1 cellular context compared by ENCODE assay signal in the genomic region with DNA sequence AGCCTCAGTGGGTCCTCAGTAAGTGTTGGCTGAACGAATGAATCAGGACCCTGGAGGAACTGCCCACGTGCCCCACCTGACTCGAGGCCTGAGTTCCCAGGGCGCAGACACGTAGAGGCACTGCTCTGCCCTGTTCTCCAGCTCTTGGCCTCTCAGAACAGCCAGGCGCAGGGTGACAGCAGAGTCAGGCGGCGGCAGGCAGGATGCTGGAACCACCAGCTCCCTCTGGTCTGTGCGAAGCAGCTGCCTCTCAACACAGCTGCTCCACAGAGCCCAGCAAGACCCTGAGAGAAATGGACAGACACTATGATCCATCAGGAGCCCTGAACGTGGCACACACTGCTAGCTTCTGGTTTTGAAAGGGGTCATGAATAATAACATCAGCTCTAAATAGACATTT.
TF ChIP-seq lines count a peak whose summit lies in the region.

No MANE protein-coding gene starts in this region.

TF ChIP-seq in HepG2, 621 proteins besides CTCF, POLR2A, EP300 and RAD21 (continued from another document):
- TF ChIP-seq, protein P1, sequence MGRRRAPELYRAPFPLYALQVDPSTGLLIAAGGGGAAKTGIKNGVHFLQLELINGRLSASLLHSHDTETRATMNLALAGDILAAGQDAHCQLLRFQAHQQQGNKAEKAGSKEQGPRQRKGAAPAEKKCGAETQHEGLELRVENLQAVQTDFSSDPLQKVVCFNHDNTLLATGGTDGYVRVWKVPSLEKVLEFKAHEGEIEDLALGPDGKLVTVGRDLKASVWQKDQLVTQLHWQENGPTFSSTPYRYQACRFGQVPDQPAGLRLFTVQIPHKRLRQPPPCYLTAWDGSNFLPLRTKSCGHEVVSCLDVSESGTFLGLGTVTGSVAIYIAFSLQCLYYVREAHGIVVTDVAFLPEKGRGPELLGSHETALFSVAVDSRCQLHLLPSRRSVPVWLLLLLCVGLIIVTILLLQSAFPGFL (CRISPR knock-in tag; IDR thresholded peaks at IDR 0.05), result no peak
- TF ChIP-seq ZNF557 (CRISPR knock-in tag; IDR thresholded peaks at IDR 0.05), result no peak
- TF ChIP-seq ARNTL (CRISPR knock-in tag; IDR thresholded peaks at IDR 0.05), result no peak
- TF ChIP-seq, protein P2, sequence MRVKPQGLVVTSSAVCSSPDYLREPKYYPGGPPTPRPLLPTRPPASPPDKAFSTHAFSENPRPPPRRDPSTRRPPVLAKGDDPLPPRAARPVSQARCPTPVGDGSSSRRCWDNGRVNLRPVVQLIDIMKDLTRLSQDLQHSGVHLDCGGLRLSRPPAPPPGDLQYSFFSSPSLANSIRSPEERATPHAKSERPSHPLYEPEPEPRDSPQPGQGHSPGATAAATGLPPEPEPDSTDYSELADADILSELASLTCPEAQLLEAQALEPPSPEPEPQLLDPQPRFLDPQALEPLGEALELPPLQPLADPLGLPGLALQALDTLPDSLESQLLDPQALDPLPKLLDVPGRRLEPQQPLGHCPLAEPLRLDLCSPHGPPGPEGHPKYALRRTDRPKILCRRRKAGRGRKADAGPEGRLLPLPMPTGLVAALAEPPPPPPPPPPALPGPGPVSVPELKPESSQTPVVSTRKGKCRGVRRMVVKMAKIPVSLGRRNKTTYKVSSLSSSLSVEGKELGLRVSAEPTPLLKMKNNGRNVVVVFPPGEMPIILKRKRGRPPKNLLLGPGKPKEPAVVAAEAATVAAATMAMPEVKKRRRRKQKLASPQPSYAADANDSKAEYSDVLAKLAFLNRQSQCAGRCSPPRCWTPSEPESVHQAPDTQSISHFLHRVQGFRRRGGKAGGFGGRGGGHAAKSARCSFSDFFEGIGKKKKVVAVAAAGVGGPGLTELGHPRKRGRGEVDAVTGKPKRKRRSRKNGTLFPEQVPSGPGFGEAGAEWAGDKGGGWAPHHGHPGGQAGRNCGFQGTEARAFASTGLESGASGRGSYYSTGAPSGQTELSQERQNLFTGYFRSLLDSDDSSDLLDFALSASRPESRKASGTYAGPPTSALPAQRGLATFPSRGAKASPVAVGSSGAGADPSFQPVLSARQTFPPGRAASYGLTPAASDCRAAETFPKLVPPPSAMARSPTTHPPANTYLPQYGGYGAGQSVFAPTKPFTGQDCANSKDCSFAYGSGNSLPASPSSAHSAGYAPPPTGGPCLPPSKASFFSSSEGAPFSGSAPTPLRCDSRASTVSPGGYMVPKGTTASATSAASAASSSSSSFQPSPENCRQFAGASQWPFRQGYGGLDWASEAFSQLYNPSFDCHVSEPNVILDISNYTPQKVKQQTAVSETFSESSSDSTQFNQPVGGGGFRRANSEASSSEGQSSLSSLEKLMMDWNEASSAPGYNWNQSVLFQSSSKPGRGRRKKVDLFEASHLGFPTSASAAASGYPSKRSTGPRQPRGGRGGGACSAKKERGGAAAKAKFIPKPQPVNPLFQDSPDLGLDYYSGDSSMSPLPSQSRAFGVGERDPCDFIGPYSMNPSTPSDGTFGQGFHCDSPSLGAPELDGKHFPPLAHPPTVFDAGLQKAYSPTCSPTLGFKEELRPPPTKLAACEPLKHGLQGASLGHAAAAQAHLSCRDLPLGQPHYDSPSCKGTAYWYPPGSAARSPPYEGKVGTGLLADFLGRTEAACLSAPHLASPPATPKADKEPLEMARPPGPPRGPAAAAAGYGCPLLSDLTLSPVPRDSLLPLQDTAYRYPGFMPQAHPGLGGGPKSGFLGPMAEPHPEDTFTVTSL (CRISPR knock-in tag; IDR thresholded peaks at IDR 0.05; ENCODE audit: borderline replicate concordance), result no peak
- TF ChIP-seq ZNF460 (CRISPR knock-in tag; IDR thresholded peaks at IDR 0.05; ENCODE audit: borderline replicate concordance), result no peak
- TF ChIP-seq ZNF780A (CRISPR knock-in tag; IDR thresholded peaks at IDR 0.05), result no peak
- no peak for TF ChIP-seq TBP (CRISPR knock-in tag; IDR thresholded peaks at IDR 0.05)
- TF ChIP-seq REXO4 (CRISPR knock-in tag; IDR thresholded peaks at IDR 0.05; ENCODE audit: borderline replicate concordance), result no peak
- no peak for TF ChIP-seq KAT2B (IDR thresholded peaks at IDR 0.05; ENCODE audit: borderline replicate concordance, low read depth, low read length)
- TF ChIP-seq ZNF790 (CRISPR knock-in tag; IDR thresholded peaks at IDR 0.05; ENCODE audit: borderline replicate concordance), result no peak
- no peak for TF ChIP-seq AHR (CRISPR knock-in tag; IDR thresholded peaks at IDR 0.05)
- TF ChIP-seq, protein P3, sequence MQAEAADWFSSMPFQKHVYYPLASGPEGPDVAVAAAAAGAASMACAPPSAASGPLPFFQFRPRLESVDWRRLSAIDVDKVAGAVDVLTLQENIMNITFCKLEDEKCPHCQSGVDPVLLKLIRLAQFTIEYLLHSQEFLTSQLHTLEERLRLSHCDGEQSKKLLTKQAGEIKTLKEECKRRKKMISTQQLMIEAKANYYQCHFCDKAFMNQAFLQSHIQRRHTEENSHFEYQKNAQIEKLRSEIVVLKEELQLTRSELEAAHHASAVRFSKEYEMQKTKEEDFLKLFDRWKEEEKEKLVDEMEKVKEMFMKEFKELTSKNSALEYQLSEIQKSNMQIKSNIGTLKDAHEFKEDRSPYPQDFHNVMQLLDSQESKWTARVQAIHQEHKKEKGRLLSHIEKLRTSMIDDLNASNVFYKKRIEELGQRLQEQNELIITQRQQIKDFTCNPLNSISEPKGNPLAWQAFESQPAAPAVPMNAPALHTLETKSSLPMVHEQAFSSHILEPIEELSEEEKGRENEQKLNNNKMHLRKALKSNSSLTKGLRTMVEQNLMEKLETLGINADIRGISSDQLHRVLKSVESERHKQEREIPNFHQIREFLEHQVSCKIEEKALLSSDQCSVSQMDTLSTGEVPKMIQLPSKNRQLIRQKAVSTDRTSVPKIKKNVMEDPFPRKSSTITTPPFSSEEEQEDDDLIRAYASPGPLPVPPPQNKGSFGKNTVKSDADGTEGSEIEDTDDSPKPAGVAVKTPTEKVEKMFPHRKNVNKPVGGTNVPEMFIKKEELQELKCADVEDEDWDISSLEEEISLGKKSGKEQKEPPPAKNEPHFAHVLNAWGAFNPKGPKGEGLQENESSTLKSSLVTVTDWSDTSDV (CRISPR knock-in tag; IDR thresholded peaks at IDR 0.05), result no peak
